In genomic region chr15:81258455-81258854, GRCh38 we compare ENCODE assay signal across 9 cellular contexts.
"Had no signal": no experiment of that assay in that cellular context is flagged by ENCODE, and none has a peak within 500 bp of the region (broad histone marks: within the 10 kb centered on the region; RNA-seq: fewer than 3 reads in every experiment).

No MANE protein-coding gene starts in this region.

- H3K4me3 Mint-ChIP-seq: GM23338, H9, HFFc6, IgD-negative memory B cell had no signal

- H3K4me3 ChIP-seq: GM23338 had no signal

- ATAC-seq: GM23338 had no signal

- H2AFZ ChIP-seq: GM23338 had no signal

- DNase-seq: H9, HCEC 1CT, HFFc6, KG1 had no signal

- FAIRE-seq: H1, H54, HTR-8/SVneo had no signal

- H3K27ac Mint-ChIP-seq: GM23338, H9, HFFc6, IgD-negative memory B cell had no signal

- H3K4me1 Mint-ChIP-seq: GM23338, IgD-negative memory B cell had no signal

- H3K4me2 ChIP-seq: GM23338 had no signal

- H3K9me3 Mint-ChIP-seq: GM23338, H9, HFFc6, IgD-negative memory B cell had no signal

- H3K36me3 Mint-ChIP-seq: IgD-negative memory B cell had no signal
